9 cellular contexts compared by ENCODE assay signal in genomic region chr12:131831635-131832041, GRCh38. TPM values are rescaled to one million over a fixed set of nuclear protein-coding genes. Genes with fewer than 3 reads are reported as not detected.
A peak's percentile ranks its signal among the peaks of the same experiment; 100 is the strongest.
DNase-seq lines count a peak whose midpoint lies in the region; ATAC-seq and TF ChIP-seq lines count a peak whose summit lies in the region.
"Had no signal": no experiment of that assay in that cellular context is flagged by ENCODE, and none has a peak within 500 bp of the region (broad histone marks: within the 10 kb centered on the region; RNA-seq: fewer than 3 reads in every experiment).

No MANE protein-coding gene starts in this region.

- TF ChIP-seq POLR2A in sigmoid colon (IDR thresholded peaks at IDR 0.05) = no peak

- in situ Hi-C loops in HAP-1 (cut with MboI; ENCODE audit: low sequenced_read_pairs) = no loop called here

- 32 to 48% methylated on average over 16 of the region's 16 CpGs for WGBS in sigmoid colon, 2 donors

- H3K36me3 ChIP-seq in sigmoid colon (no peaks in the 10 kb centered on the region), HAP-1 (replicated peaks) (no peaks in the 10 kb centered on the region)

- ATAC-seq in HG03442 (IDR thresholded peaks at IDR 0.05; ENCODE audit: unreplicated experiment) (no peak), HG02852 (IDR thresholded peaks at IDR 0.05; ENCODE audit: unreplicated experiment) (no peak)
- ATAC-seq: HCT116 had no signal

- TF ChIP-seq EP300 in sigmoid colon (IDR thresholded peaks at IDR 0.05) = no peak

- DNase-seq in Daoy (ENCODE audit: low read depth) = peak; percentile 93
- DNase-seq in NCI-H69 (lab: John Stamatoyannopoulos, UW) = peak; percentile 94
- peak; percentile 65 for DNase-seq in epidermal melanocyte (ENCODE audit: insufficient read length, low spot score)
- DNase-seq in sigmoid colon = peak; percentile 74
- no peak for DNase-seq in HAP-1 (ENCODE audit: low spot score in 2 of 2)
- DNase-seq in SKM-1 (lab: John Stamatoyannopoulos, UW; ENCODE audit: unreplicated experiment) = no peak

- no peaks in the 10 kb centered on the region for H3K9me3 ChIP-seq in sigmoid colon
- no peaks in the 10 kb centered on the region for H3K9me3 ChIP-seq in HAP-1

- intact Hi-C loops in sigmoid colon (cut with DNase I) = loop anchor here (2.0 to 10.0 kb wide), 3 partner anchors 95 to 727 kb away; partner anchors contain the start of gene EP400

- no peak for TF ChIP-seq CTCF in sigmoid colon (IDR thresholded peaks at IDR 0.05)

- peak overlapping the region; percentile 63 to 80 (median 74) for H3K27ac ChIP-seq in sigmoid colon

- H3K4me1 ChIP-seq in sigmoid colon = peaks cover 0 to 49% (median 44%) of the 10 kb centered on the region in 4 donors
- H3K4me1 ChIP-seq in HAP-1 = peaks cover 4% of the 10 kb centered on the region

- peak overlapping the region; percentile 17 to 60 (median 46) for H3K4me3 ChIP-seq in sigmoid colon
- H3K4me3 ChIP-seq in HAP-1 = no peak overlapping the region

- H3K27me3 ChIP-seq in sigmoid colon = peaks cover 21 to 85% (median 75%) of the 10 kb centered on the region in 3 donors
- no peaks in the 10 kb centered on the region for H3K27me3 ChIP-seq in HAP-1 (ENCODE audit: low read depth)

RNA-seq across cellular contexts. Expression of gene MMP17, which starts 3.4 kb away (rescaled TPM):
- total RNA-seq in Daoy (2014; rRNA removed; shearing (Covaris generic)) = 3.1 and 11.4 TPM in 2 replicates
- 1 to 10 TPM; 2.7 to 7.1 (median 4.9) TPM for total RNA-seq in sigmoid colon
- 1 to 10 TPM in 1 of 3 donors, under 1 TPM in 1, not detected in 1; 0.60 to 6.8 TPM for polyA plus RNA-seq in sigmoid colon

Comparison
In these comparisons a context has a peak if more than half of its experiments do, and no peak if none do; other contexts are left out.
1. DNase-seq: peak in Daoy (single experiment), NCI-H69 (single experiment), epidermal melanocyte (single experiment) and sigmoid colon (single experiment); none in HAP-1 (0 of 2) and SKM-1 (single experiment).